In genomic region chr1:24520282-24520681, GRCh38 we compare ENCODE assay signal across 8 cellular contexts. TPM values are rescaled to one million over a fixed set of nuclear protein-coding genes. Genes with fewer than 3 reads are reported as not detected.
"Had no signal": no experiment of that assay in that cellular context is flagged by ENCODE, and none has a peak within 500 bp of the region (broad histone marks: within the 10 kb centered on the region; RNA-seq: fewer than 3 reads in every experiment).

No MANE protein-coding gene starts in this region.

RNA-seq across cellular contexts. Expression of gene NCMAP, which starts 35.6 kb away (rescaled TPM):
- total RNA-seq: lung microvascular endothelial cell, mesenteric fat pad, myocyte, natural killer cell, osteocyte, posterior vena cava, psoas muscle, sigmoid colon had no signal
